13 cellular contexts compared by ENCODE assay signal in the genomic region with DNA sequence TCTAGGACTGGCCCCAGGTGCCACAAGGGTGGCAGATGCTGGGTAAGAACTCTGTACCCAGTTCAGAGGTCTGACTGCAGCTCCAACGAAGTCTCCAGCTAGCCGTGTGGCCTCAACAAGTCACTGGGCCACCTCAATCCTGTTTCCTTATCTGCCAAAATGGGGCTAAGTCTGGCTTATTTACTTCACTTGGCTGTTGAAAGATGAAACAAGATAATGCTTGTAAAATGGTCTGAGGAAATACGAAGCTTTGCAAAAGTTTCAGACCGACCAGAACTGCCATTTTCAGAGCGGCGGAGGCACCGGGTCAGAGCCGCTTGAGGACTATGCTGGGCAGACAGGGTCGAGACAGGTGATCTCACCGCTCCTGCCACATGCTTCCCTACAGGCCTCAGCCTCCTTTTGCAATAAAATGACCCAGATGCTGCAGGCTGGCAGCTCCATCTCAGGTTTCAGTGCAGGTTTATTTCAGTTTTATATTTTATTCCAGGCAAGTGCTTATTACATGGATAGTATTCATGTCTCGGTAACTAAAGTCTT. TPM values are rescaled to one million over a fixed set of nuclear protein-coding genes. Genes with fewer than 3 reads are reported as not detected.
DNase-seq lines count a peak whose midpoint lies in the region; ATAC-seq lines count a peak whose summit lies in the region.
"Had no signal": no experiment of that assay in that cellular context is flagged by ENCODE, and none has a peak within 500 bp of the region (broad histone marks: within the 10 kb centered on the region; RNA-seq: fewer than 3 reads in every experiment).

No MANE protein-coding gene starts in this region.

- peak overlapping the region; percentile 41 for H3K9ac ChIP-seq in skeletal muscle satellite cell (ENCODE audit: low read depth, low read length)

- H3K4me1 Mint-ChIP-seq in T-helper 17 cell: peaks cover 9% of the 10 kb centered on the region

- H3K36me3 ChIP-seq in skeletal muscle satellite cell (ENCODE audit: insufficient read depth, low read length): peaks cover 55% of the 10 kb centered on the region

- no peak overlapping the region for H3K4me3 ChIP-seq in skeletal muscle satellite cell (ENCODE audit: low read length)
- H3K4me3 ChIP-seq: PC-9, skin epidermis, upper lobe of left lung had no signal

- intact Hi-C loops in left colon (cut with DNase I, micrococcal nuclease): loop anchor here (2.0 to 5.0 kb wide), 2 partner anchors 33 to 34 kb away; no protein-coding TSS in a partner anchor

- no peak for ATAC-seq in T-helper 17 cell
- peak; percentile 5 for ATAC-seq in left colon
- no peak for ATAC-seq in GM18858 (IDR thresholded peaks at IDR 0.05; ENCODE audit: unreplicated experiment)
- no peak for ATAC-seq in HG02798 (IDR thresholded peaks at IDR 0.05; ENCODE audit: poor library complexity, unreplicated experiment)

- H3K9me3 ChIP-seq in T-helper 17 cell (ENCODE audit: control insufficient read depth, low read length, poor library complexity, severe bottlenecking) (no peaks in the 10 kb centered on the region), skeletal muscle satellite cell (replicated peaks; ENCODE audit: low read length) (no peaks in the 10 kb centered on the region)
- H3K9me3 ChIP-seq: upper lobe of left lung had no signal

- no peaks in the 10 kb centered on the region for H3K27me3 Mint-ChIP-seq in T-helper 17 cell

- DNase-seq in NCI-H1694 treated with DMSO at 0.1 percent for 48 hours (lab: John Stamatoyannopoulos, UW) (peak; percentile 18), NCI-H1694 (lab: John Stamatoyannopoulos, UW) (no peak), T-helper 17 cell (no peak), left colon (no peak), COR-L47 (lab: John Stamatoyannopoulos, UW) (no peak)
- DNase-seq: central memory CD4-positive, alpha-beta T cell; PC-9; upper lobe of left lung had no signal

- peak overlapping the region; percentile 68 for H3K4me3 Mint-ChIP-seq in T-helper 17 cell
- H3K4me3 Mint-ChIP-seq: T-helper 1 cell treated with Interleukin-12 subunit alpha and Interleukin-12 subunit beta and Interleukin-4 antibody, amounts not matched to agents 30 μg/mL and 1 μg/mL, for 36 hours had no signal

- no peaks in the 10 kb centered on the region for H3K27me3 ChIP-seq in skeletal muscle satellite cell (ENCODE audit: control insufficient read depth, insufficient read depth, low read length)
- H3K27me3 ChIP-seq: upper lobe of left lung had no signal

- no peak overlapping the region for H3K4me2 ChIP-seq in skeletal muscle satellite cell (ENCODE audit: low read length)

- peaks cover 6% of the 10 kb centered on the region for H3K36me3 Mint-ChIP-seq in T-helper 17 cell (ENCODE audit: low read depth)

- no peaks in the 10 kb centered on the region for H3K4me1 ChIP-seq in skeletal muscle satellite cell (ENCODE audit: control insufficient read depth, insufficient read depth, low read length)

- peak overlapping the region; percentile 84 for H3K27ac Mint-ChIP-seq in T-helper 17 cell
- H3K27ac Mint-ChIP-seq: T-helper 1 cell treated with Interleukin-12 subunit alpha and Interleukin-12 subunit beta and Interleukin-4 antibody, amounts not matched to agents 30 μg/mL and 1 μg/mL, for 36 hours had no signal

RNA-seq across cellular contexts. Expression of a gene that starts 17.2 kb away (rescaled TPM):
- total RNA-seq in T-helper 17 cell (100 to 1,000 TPM in 1 of 2 donors, 10 to 100 TPM in 1; 92.9 to 110 TPM), left colon (10 to 100 TPM; 22.3 to 25.6 TPM)
- 6.1 and 7.6 TPM in 2 replicates for total RNA-seq in skeletal muscle satellite cell (2012; rRNA removed)

RNA-seq across cellular contexts. Expression of a gene that starts 46.4 kb away (rescaled TPM):
- total RNA-seq in T-helper 17 cell (100 to 1,000 TPM; 119 to 128 TPM), left colon (10 to 100 TPM; 29.6 to 35.3 TPM)
- 17.5 and 19.2 TPM in 2 replicates for total RNA-seq in skeletal muscle satellite cell (2012; rRNA removed)

RNA-seq across cellular contexts. Expression of a gene that starts 47.4 kb away (rescaled TPM):
- total RNA-seq in T-helper 17 cell (10 to 100 TPM; 24.9 to 35.4 TPM), left colon (10 to 100 TPM; 11.8 to 16.4 TPM)
- 81.1 and 86.7 TPM in 2 replicates for total RNA-seq in skeletal muscle satellite cell (2012; rRNA removed)
